12 cellular contexts compared by ENCODE assay signal in genomic region chr14:60777856-60778578, GRCh38. TPM values are rescaled to one million over a fixed set of nuclear protein-coding genes. Genes with fewer than 3 reads are reported as not detected.
A peak's percentile ranks its signal among the peaks of the same experiment; 100 is the strongest.
DNase-seq lines count a peak whose midpoint lies in the region; ATAC-seq, FAIRE-seq and TF ChIP-seq lines count a peak whose summit lies in the region.
"Had no signal": no experiment of that assay in that cellular context is flagged by ENCODE, and none has a peak within 500 bp of the region (broad histone marks: within the 10 kb centered on the region; RNA-seq: fewer than 3 reads in every experiment).

No MANE protein-coding gene starts in this region.

- H3K9me3 ChIP-seq in AG04450 (ENCODE audit: control insufficient read depth, insufficient read depth, low read length) (no peaks in the 10 kb centered on the region), mesenchymal stem cell (ENCODE audit: control insufficient read depth, low read length) (no peaks in the 10 kb centered on the region)

- H4K91ac ChIP-seq in mesenchymal stem cell (ENCODE audit: low read length): no peak overlapping the region

- H3K4ac ChIP-seq in mesenchymal stem cell (ENCODE audit: low read depth in 1 of 2, low read length in 2 of 2) (no peak overlapping the region), mesendoderm (ENCODE audit: low read depth, low read length) (no peak overlapping the region)

- no peak overlapping the region for H3K18ac ChIP-seq in mesenchymal stem cell (ENCODE audit: low read depth in 1 of 2, low read length in 2 of 2)
- no peak overlapping the region for H3K18ac ChIP-seq in mesendoderm (ENCODE audit: low read length)

- DNase-seq in AG04450 (ENCODE audit: low read depth, low spot score) (peak; percentile 63), HTR-8/SVneo (ENCODE audit: insufficient read length, low spot score) (peak; percentile 61), bronchial epithelial cell (ENCODE audit: low read depth) (peak; percentile 81), mesenchymal stem cell (peak; percentile 15), SK-N-DZ (ENCODE audit: low spot score) (no peak), cerebellum (ENCODE audit: low spot score) (no peak), mesendoderm (no peak)
- DNase-seq: activated CD4-positive, alpha-beta memory T cell treated with anti-CD3 and anti-CD28 coated beads, Interleukin-2, amount 10 ng/mL, durations not matched to agents 7 days and 5 days; CD4-positive, alpha-beta T cell; NCI-H82 had no signal

- no peak for TF ChIP-seq CTCF in AG04450 (IDR thresholded peaks at IDR 0.05; ENCODE audit: low read depth, low read length)
- no peak for TF ChIP-seq CTCF in bronchial epithelial cell (IDR thresholded peaks at IDR 0.05; ENCODE audit: insufficient read depth, low read length, severe bottlenecking)

- no peak overlapping the region for H3K14ac ChIP-seq in mesenchymal stem cell (ENCODE audit: low read length in 2 of 2)

- H3K9ac ChIP-seq in mesenchymal stem cell (ENCODE audit: low read length) (peak overlapping the region; percentile 36), mesendoderm (ENCODE audit: low read length) (no peak overlapping the region)

- H2BK12ac ChIP-seq in mesenchymal stem cell (ENCODE audit: low read length in 2 of 2): no peak overlapping the region

- H3K56ac ChIP-seq in mesendoderm (ENCODE audit: low read length): no peak overlapping the region

- FAIRE-seq in HTR-8/SVneo (lab: Jason Lieb, UNC): no peak
- no peak for FAIRE-seq in bronchial epithelial cell (lab: Jason Lieb, UNC)

- no peak overlapping the region for H2AFZ ChIP-seq in mesenchymal stem cell (ENCODE audit: low read depth, low read length)

- H3K4me2 ChIP-seq in mesenchymal stem cell (ENCODE audit: low read length, poor library complexity, severe bottlenecking): no peak overlapping the region
- H3K4me2 ChIP-seq in mesendoderm (ENCODE audit: low read length): no peak overlapping the region

- H3K4me3 ChIP-seq in AG04450 (ENCODE audit: low read depth, low read length) (no peak overlapping the region), bronchial epithelial cell (ENCODE audit: low read depth, low read length) (no peak overlapping the region), mesenchymal stem cell (ENCODE audit: insufficient read depth in 1 of 2, low read depth in 1 of 2, low read length in 2 of 2) (peak overlapping the region in 1 of 2 experiments; percentile 25), mesendoderm (ENCODE audit: low read length) (no peak overlapping the region)
- H3K4me3 ChIP-seq: skin epidermis had no signal

- peaks cover 2% of the 10 kb centered on the region for H3K79me2 ChIP-seq in mesendoderm (ENCODE audit: control insufficient read depth, insufficient read depth, low read length)

- CTCF ChIA-PET in AG04450 (lab: Charles Lee): no interaction called here

- no peak overlapping the region for H2BK5ac ChIP-seq in mesenchymal stem cell (ENCODE audit: low read depth, low read length, poor library complexity, severe bottlenecking)
- H2BK5ac ChIP-seq in mesendoderm (ENCODE audit: low read length): no peak overlapping the region

- ATAC-seq in HG02571 (IDR thresholded peaks at IDR 0.05; ENCODE audit: unreplicated experiment): no peak

- H2AK5ac ChIP-seq in mesenchymal stem cell (ENCODE audit: low read length, severe bottlenecking): no peak overlapping the region
- H2AK5ac ChIP-seq in mesendoderm (ENCODE audit: low read length): no peak overlapping the region

- no peaks in the 10 kb centered on the region for H3K4me1 ChIP-seq in mesenchymal stem cell (ENCODE audit: control insufficient read depth, insufficient read depth, low read depth, low read length)
- H3K4me1 ChIP-seq in mesendoderm (ENCODE audit: control insufficient read depth, low read depth, low read length): no peaks in the 10 kb centered on the region

- no peak overlapping the region for H4K5ac ChIP-seq in mesendoderm (ENCODE audit: low read length)

- H3K27me3 ChIP-seq in AG04450 (ENCODE audit: control insufficient read depth, insufficient read depth, low read length) (no peaks in the 10 kb centered on the region), bronchial epithelial cell (ENCODE audit: control insufficient read depth, insufficient read depth, low read length) (no peaks in the 10 kb centered on the region), mesenchymal stem cell (ENCODE audit: control insufficient read depth in 1 of 2, insufficient read depth in 1 of 2, low read length in 2 of 2) (no peaks in the 10 kb centered on the region), mesendoderm (ENCODE audit: insufficient read depth, low read length, poor library complexity) (no peaks in the 10 kb centered on the region)

- H2BK15ac ChIP-seq in mesenchymal stem cell (ENCODE audit: low read depth, poor library complexity, severe bottlenecking) (no peak overlapping the region), mesendoderm (replicated peaks; ENCODE audit: low read depth) (no peak overlapping the region)

- H3K27ac ChIP-seq in AG04450 (ENCODE audit: low read depth, low read length): no peak overlapping the region
- H3K27ac ChIP-seq in mesenchymal stem cell (ENCODE audit: low read length, poor library complexity, severe bottlenecking): peak overlapping the region; percentile 47
- H3K27ac ChIP-seq in mesendoderm (ENCODE audit: low read depth, low read length): no peak overlapping the region
- H3K27ac ChIP-seq: skin epidermis had no signal

- H3K79me1 ChIP-seq in mesenchymal stem cell (replicated peaks; ENCODE audit: low read length, poor library complexity, severe bottlenecking) (peaks cover 12% of the 10 kb centered on the region), mesendoderm (ENCODE audit: low read length) (peaks cover 8% of the 10 kb centered on the region)

- POLR2A ChIA-PET in AG04450 (lab: Yijun Ruan, JAX): interaction anchor here (0.8 kb wide), 1 partner anchor 53 kb away, joined by 3 read pairs; no protein-coding TSS in a partner anchor

- H3K36me3 ChIP-seq in bronchial epithelial cell (ENCODE audit: control insufficient read depth, insufficient read depth, low read length) (no peaks in the 10 kb centered on the region), mesenchymal stem cell (ENCODE audit: control insufficient read depth in 1 of 2, insufficient read depth in 2 of 2, low read depth in 1 of 2, low read length in 2 of 2) (no peaks in the 10 kb centered on the region), mesendoderm (ENCODE audit: control insufficient read depth, insufficient read depth, low read length) (no peaks in the 10 kb centered on the region)

- no peak overlapping the region for H2BK120ac ChIP-seq in mesenchymal stem cell (ENCODE audit: low read depth, low read length)
- no peak overlapping the region for H2BK120ac ChIP-seq in mesendoderm (ENCODE audit: low read depth, low read length)

- no peak overlapping the region for H4K8ac ChIP-seq in mesenchymal stem cell (ENCODE audit: low read length)
- H4K8ac ChIP-seq in mesendoderm (ENCODE audit: low read depth, low read length): no peak overlapping the region

- H3K23ac ChIP-seq in mesenchymal stem cell (ENCODE audit: low read length in 2 of 2) (no peak overlapping the region), mesendoderm (ENCODE audit: low read length) (no peak overlapping the region)

RNA-seq across cellular contexts. Expression of gene MNAT1, which starts 43.5 kb away (rescaled TPM):
- polyA plus RNA-seq in AG04450 (2011; rRNA removed): 58.8 and 69.3 TPM in 2 replicates
- 30.8 and 45.5 TPM in 2 replicates for polyA minus RNA-seq in AG04450 (2011; rRNA and poly(A)+ RNA removed)
- total RNA-seq in bronchial epithelial cell (40.3 and 59.9 TPM in 2 replicates), cerebellum (71.0 TPM)
- 28.9 TPM for polyA plus RNA-seq in mesenchymal stem cell (2013, experiment 1 of 2)
- polyA plus RNA-seq in mesenchymal stem cell (2013, experiment 2 of 2): 26.9 TPM
- polyA plus RNA-seq in SK-N-DZ (2014; cell fraction: cytosol; rRNA removed): 26.5 and 57.6 TPM in 2 replicates
- polyA plus RNA-seq in SK-N-DZ (2014; cell fraction: nucleus; rRNA removed): 22.9 and 58.1 TPM in 2 replicates
- polyA plus RNA-seq in mesendoderm (2013, experiment 1 of 2): 57.7 TPM
- polyA plus RNA-seq in mesendoderm (2013, experiment 2 of 2): 62.5 TPM

RNA-seq across cellular contexts. Expression of gene SIX4, which starts 53.9 kb away (rescaled TPM):
- polyA plus RNA-seq in AG04450 (2011; rRNA removed): 17.7 and 21.8 TPM in 2 replicates
- 40.3 and 48.3 TPM in 2 replicates for polyA minus RNA-seq in AG04450 (2011; rRNA and poly(A)+ RNA removed)
- 4.7 and 5.8 TPM in 2 replicates for total RNA-seq in bronchial epithelial cell
- polyA plus RNA-seq in mesenchymal stem cell (2013, experiment 1 of 2): 2.7 TPM
- polyA plus RNA-seq in mesenchymal stem cell (2013, experiment 2 of 2): 2.9 TPM
- polyA plus RNA-seq in SK-N-DZ (2014; cell fraction: cytosol; rRNA removed): 5.5 and 5.6 TPM in 2 replicates
- 4.7 and 5.3 TPM in 2 replicates for polyA plus RNA-seq in SK-N-DZ (2014; cell fraction: nucleus; rRNA removed)
- 1.3 TPM for total RNA-seq in cerebellum
- 9.6 TPM for polyA plus RNA-seq in mesendoderm (2013, experiment 1 of 2)
- polyA plus RNA-seq in mesendoderm (2013, experiment 2 of 2): 9.8 TPM
- total RNA-seq: CD4-positive, alpha-beta T cell had no signal

Comparison
In these comparisons a context has a peak if more than half of its experiments do, and no peak if none do; other contexts are left out.
1. DNase-seq: peak in AG04450 (single experiment), HTR-8/SVneo (single experiment), bronchial epithelial cell (single experiment) and mesenchymal stem cell (single experiment); none in SK-N-DZ (single experiment), cerebellum (single experiment) and mesendoderm (single experiment).